In genomic region chr12:52695039-52695438, GRCh38 we compare ENCODE assay signal across 8 cellular contexts. TPM values are rescaled to one million over a fixed set of nuclear protein-coding genes. Genes with fewer than 3 reads are reported as not detected.
"Had no signal": no experiment of that assay in that cellular context is flagged by ENCODE, and none has a peak within 500 bp of the region (broad histone marks: within the 10 kb centered on the region; RNA-seq: fewer than 3 reads in every experiment).

No MANE protein-coding gene starts in this region.

- ATAC-seq: GM12878 had no signal

- FAIRE-seq: G401.6, GM12878, GM12891, GM12892, GM18507, GM19239 had no signal

- H3K4me3 ChIP-seq: GM12878 had no signal

- DNase-seq: GDM1, GF-D8 had no signal

RNA-seq across cellular contexts. Expression of gene KRT77, which starts 8.3 kb away (rescaled TPM):
- total RNA-seq: GM12878 had no signal
- polyA plus RNA-seq: GM12878 had no signal

RNA-seq across cellular contexts. Expression of gene KRT1, which starts 14.8 kb away (rescaled TPM):
- total RNA-seq: GM12878 had no signal
- polyA plus RNA-seq: GM12878 had no signal
